ENCODE assay signal across 8 cellular contexts in the genomic region with DNA sequence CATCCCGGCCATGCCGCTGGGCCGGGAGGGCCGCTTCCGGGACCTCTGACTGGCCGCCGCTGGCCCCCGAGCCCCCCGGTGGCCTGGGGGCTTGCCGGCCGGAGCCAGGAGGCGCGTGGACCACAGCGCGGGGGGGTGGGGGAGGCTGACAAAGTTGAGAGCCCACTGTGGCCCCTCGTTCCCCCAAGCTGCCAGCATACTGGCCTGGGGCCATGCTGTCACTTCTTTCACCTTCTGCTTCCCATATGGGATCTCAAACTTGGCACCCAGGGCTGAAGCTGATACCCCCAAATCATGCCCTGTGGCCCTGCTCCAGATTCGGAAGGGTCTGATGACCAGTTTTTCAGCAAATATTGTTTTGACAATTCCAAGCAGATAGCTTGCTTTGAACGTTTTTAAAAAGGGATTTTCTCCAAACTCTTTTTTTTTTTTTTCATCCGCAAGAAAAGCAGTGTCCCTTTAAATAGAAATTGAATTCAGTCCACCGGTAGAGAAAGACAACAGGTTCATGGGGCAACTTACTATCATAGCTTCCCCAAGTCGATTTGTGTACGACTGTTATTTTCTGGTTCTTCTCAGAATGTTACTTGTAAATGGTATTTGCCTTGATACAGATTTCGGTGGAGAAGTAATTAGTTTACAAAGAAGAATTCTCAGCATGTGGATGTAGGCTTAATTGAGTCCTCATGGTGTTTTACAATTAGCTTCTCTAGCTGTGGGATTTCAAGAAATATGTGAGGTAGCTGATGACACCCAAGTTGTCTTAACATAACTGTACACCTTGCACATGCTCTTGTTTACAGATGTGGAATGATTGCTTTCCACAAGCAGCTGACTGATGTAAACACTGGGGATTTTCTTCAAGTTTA. TPM values are rescaled to one million over a fixed set of nuclear protein-coding genes. Genes with fewer than 3 reads are reported as not detected.
DNase-seq lines count a peak whose midpoint lies in the region; ATAC-seq and TF ChIP-seq lines count a peak whose summit lies in the region.

No MANE protein-coding gene starts in this region.

- peak overlapping the region; percentile 81 for H3K4me3 Mint-ChIP-seq in WTC11

- H3K4me1 Mint-ChIP-seq in WTC11, result peaks cover 16% of the 10 kb centered on the region

- no peaks in the 10 kb centered on the region for H3K9me3 ChIP-seq in parathyroid adenoma (ENCODE audit: control insufficient read depth, low read length)

- H3K27me3 Mint-ChIP-seq in WTC11 (ENCODE audit: low read depth), result peaks cover 16% of the 10 kb centered on the region

- no peaks in the 10 kb centered on the region for H3K36me3 Mint-ChIP-seq in WTC11

- H3K4me2 ChIP-seq in parathyroid adenoma (ENCODE audit: low read length), result peak overlapping the region; percentile 89

- H3K4me3 ChIP-seq in fibroblast of pulmonary artery (replicated peaks; ENCODE audit: low read depth, low read length) (peak overlapping the region; percentile 73), parathyroid adenoma (ENCODE audit: low read depth, low read length) (peak overlapping the region; percentile 65)

- peaks cover 3% of the 10 kb centered on the region for H3K4me1 ChIP-seq in parathyroid adenoma

- H3K9ac ChIP-seq in parathyroid adenoma, result no peak overlapping the region

- no peaks in the 10 kb centered on the region for H3K79me2 ChIP-seq in parathyroid adenoma

- TF ChIP-seq CTCF in WTC11 (IDR thresholded peaks at IDR 0.05) (no peak), fibroblast of pulmonary artery (IDR thresholded peaks at IDR 0.05; ENCODE audit: low read length, missing control alignments) (no peak), parathyroid adenoma (IDR thresholded peaks at IDR 0.05) (no peak)

- DNase-seq in NCI-H2171 treated with DMSO at 0.1 percent for 48 hours (lab: John Stamatoyannopoulos, UW) (peak; percentile 49), NCI-H2171 (lab: John Stamatoyannopoulos, UW) (no peak), WTC11 (ENCODE audit: low spot score) (no peak), fibroblast of pulmonary artery (ENCODE audit: low read depth) (no peak), COLO829 (ENCODE audit: low spot score) (no peak)

- no peak for ATAC-seq in WTC11
- ATAC-seq in GM21526 (IDR thresholded peaks at IDR 0.05; ENCODE audit: low FRiP score, unreplicated experiment), result no peak
- no peak for ATAC-seq in HG03520 (IDR thresholded peaks at IDR 0.05; ENCODE audit: unreplicated experiment)

- H3K27ac ChIP-seq in parathyroid adenoma, result peak overlapping the region; percentile 47

- H2AFZ ChIP-seq in parathyroid adenoma, result no peak overlapping the region

- H3K9me3 Mint-ChIP-seq in WTC11, result no peaks in the 10 kb centered on the region

- no peaks in the 10 kb centered on the region for H3K27me3 ChIP-seq in parathyroid adenoma (ENCODE audit: control insufficient read depth, insufficient read depth, low read length)

- H3K36me3 ChIP-seq in parathyroid adenoma (ENCODE audit: control insufficient read depth, insufficient read depth, low read length), result no peaks in the 10 kb centered on the region

- POLR2A ChIA-PET in WTC11 (lab: Charles Lee), result no interaction called here

- no peak overlapping the region for H3K27ac Mint-ChIP-seq in WTC11

- CTCF ChIA-PET in WTC11 (lab: Charles Lee), result interaction anchor here (0.6 to 1.1 kb wide), 3 partner anchors 50 to 70 kb away, joined by 3 to 5 read pairs (median 4); no protein-coding TSS in a partner anchor

TF ChIP-seq in WTC11, 78 proteins besides CTCF, POLR2A, EP300 and RAD21:
- TF ChIP-seq, protein P1, sequence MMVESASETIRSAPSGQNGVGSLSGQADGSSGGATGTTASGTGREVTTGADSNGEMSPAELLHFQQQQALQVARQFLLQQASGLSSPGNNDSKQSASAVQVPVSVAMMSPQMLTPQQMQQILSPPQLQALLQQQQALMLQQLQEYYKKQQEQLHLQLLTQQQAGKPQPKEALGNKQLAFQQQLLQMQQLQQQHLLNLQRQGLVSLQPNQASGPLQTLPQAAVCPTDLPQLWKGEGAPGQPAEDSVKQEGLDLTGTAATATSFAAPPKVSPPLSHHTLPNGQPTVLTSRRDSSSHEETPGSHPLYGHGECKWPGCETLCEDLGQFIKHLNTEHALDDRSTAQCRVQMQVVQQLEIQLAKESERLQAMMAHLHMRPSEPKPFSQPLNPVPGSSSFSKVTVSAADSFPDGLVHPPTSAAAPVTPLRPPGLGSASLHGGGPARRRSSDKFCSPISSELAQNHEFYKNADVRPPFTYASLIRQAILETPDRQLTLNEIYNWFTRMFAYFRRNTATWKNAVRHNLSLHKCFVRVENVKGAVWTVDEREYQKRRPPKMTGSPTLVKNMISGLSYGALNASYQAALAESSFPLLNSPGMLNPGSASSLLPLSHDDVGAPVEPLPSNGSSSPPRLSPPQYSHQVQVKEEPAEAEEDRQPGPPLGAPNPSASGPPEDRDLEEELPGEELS (CRISPR knock-in tag; IDR thresholded peaks at IDR 0.05), result 0 out of 2 replicates have a peak, but pooled peaks have one; percentile 6
- peak; percentile 21; the same call in 1 of the 2 replicates for TF ChIP-seq ETV6 (CRISPR knock-in tag; IDR thresholded peaks at IDR 0.05)
- no peak for TF ChIP-seq CBFB (CRISPR knock-in tag; IDR thresholded peaks at IDR 0.05; ENCODE audit: low read depth)

RNA-seq across cellular contexts. Expression of a gene that starts 1.0 kb away (rescaled TPM):
- total RNA-seq in WTC11 (2021), result 9.0 to 9.5 TPM (median 9.0 TPM) in 3 replicates

RNA-seq across cellular contexts. Expression of a gene that starts 11.1 kb away (rescaled TPM):
- 0.24 to 0.27 TPM in 2 of 3 replicates, not detected in the other for total RNA-seq in WTC11 (2021)
